33 cellular contexts compared by ENCODE assay signal in the genomic region with DNA sequence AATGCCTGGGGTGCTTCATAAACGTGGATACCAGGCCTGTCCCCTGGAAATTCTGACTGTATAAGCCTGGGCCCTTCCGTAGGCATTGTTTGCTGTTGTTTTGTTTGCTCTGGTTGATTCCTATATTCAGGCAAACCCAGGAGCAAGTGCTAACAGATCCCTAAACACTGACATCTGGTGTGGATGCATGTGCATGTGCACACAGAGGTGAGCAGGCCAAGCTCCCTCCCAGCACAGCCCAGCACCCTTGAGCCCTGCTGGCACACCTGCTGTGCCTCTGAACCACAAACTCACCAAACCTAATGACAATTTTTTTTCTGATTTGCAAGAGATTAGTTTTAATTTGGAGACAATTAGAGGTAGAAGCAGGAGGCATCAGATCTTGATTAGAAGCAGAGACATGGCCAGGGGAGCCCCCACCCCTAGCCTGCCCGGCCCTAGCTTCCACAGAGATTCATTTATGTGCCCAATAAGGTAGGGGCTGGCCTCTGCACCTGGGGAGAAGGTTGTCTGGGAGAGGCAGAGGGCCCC. TPM values are rescaled to one million over a fixed set of nuclear protein-coding genes. Genes with fewer than 3 reads are reported as not detected.
DNase-seq lines count a peak whose midpoint lies in the region; ATAC-seq, FAIRE-seq and TF ChIP-seq lines count a peak whose summit lies in the region.
"Had no signal": no experiment of that assay in that cellular context is flagged by ENCODE, and none has a peak within 500 bp of the region (broad histone marks: within the 10 kb centered on the region; RNA-seq: fewer than 3 reads in every experiment).

No MANE protein-coding gene starts in this region.

- no peaks in the 10 kb centered on the region for H3K36me3 ChIP-seq in bronchial epithelial cell (ENCODE audit: control insufficient read depth, insufficient read depth, low read length)
- H3K36me3 ChIP-seq: BLaER1, brain microvascular endothelial cell, gastrocnemius medialis, lower lobe of right lung, Peyer's patch, prostate gland, right lobe of liver, stomach, uterus had no signal

- ATAC-seq in GM18861 (IDR thresholded peaks at IDR 0.05; ENCODE audit: unreplicated experiment): no peak
- no peak for ATAC-seq in GM21515 (IDR thresholded peaks at IDR 0.05; ENCODE audit: unreplicated experiment)
- ATAC-seq: gastrocnemius medialis, GM23338, lower lobe of right lung, mucosa of descending colon, natural killer cell, right lobe of liver had no signal

- DNase-seq in DMS 273 (lab: John Stamatoyannopoulos, UW; ENCODE audit: unreplicated experiment): peak; percentile 68
- peak; percentile 89 for DNase-seq in NCI-H1105 treated with DMSO at 0.1 percent for 48 hours (lab: John Stamatoyannopoulos, UW)
- DNase-seq in NCI-H2171 treated with DMSO at 0.1 percent for 48 hours (lab: John Stamatoyannopoulos, UW): peak; percentile 98
- DNase-seq in bronchial epithelial cell (ENCODE audit: low read depth): peak; percentile 20
- DNase-seq in NOMO-1 (lab: John Stamatoyannopoulos, UW; ENCODE audit: unreplicated experiment in 2 of 2): no peak
- DNase-seq: activated CD4-positive, alpha-beta T cell treated with anti-CD3 and anti-CD28 coated beads for 48 hours; amniotic stem cell; brain microvascular endothelial cell; DMS79 treated with DMSO at 0.1 percent for 48 hours; gastrocnemius medialis; GDM1; kidney glomerular epithelial cell; lower lobe of right lung; mucosa of descending colon; natural killer cell; NCI-H1092; NCI-H2081 treated with DMSO at 0.1 percent for 48 hours; occipital lobe; Peyer's patch; right lobe of liver; SHP77; stimulated activated CD4-positive, alpha-beta T cell treated with anti-CD3 and anti-CD28 coated beads, Interleukin-4, amount 100 ng/mL, for 1 hour; stomach; SW 1271; T-helper 9 cell; uterus had no signal

- TF ChIP-seq CTCF in bronchial epithelial cell (IDR thresholded peaks at IDR 0.05; ENCODE audit: insufficient read depth, low read length, severe bottlenecking): no peak

- H3K27me3 ChIP-seq in bronchial epithelial cell (ENCODE audit: control insufficient read depth, insufficient read depth, low read length): no peaks in the 10 kb centered on the region
- H3K27me3 ChIP-seq: BLaER1, brain microvascular endothelial cell, Peyer's patch, right lobe of liver, uterus had no signal

- FAIRE-seq in bronchial epithelial cell (lab: Jason Lieb, UNC): no peak
- FAIRE-seq: HTR-8/SVneo had no signal

- no peak overlapping the region for H3K4me3 ChIP-seq in bronchial epithelial cell (ENCODE audit: low read depth, low read length)
- H3K4me3 ChIP-seq: BLaER1, gastrocnemius medialis, GM23338, hepatocyte, lower lobe of right lung, mucosa of descending colon, Peyer's patch, prostate gland, right lobe of liver, stomach, uterus had no signal

RNA-seq across cellular contexts. Expression of a gene that starts 40.4 kb away (rescaled TPM):
- not detected in 2 replicates for total RNA-seq in bronchial epithelial cell
- total RNA-seq: gastrocnemius medialis had no signal

Comparison
In these comparisons a context has a peak if more than half of its experiments do, and no peak if none do; other contexts are left out.
1. DNase-seq: peak in DMS 273 (single experiment), NCI-H1105 treated with DMSO at 0.1 percent for 48 hours (single experiment), NCI-H2171 treated with DMSO at 0.1 percent for 48 hours (single experiment) and bronchial epithelial cell (single experiment); none in NOMO-1 (0 of 2).